ENCODE assay signal across 24 cellular contexts in genomic region chr10:24899571-24899970, GRCh38.
"Had no signal": no experiment of that assay in that cellular context is flagged by ENCODE, and none has a peak within 500 bp of the region (broad histone marks: within the 10 kb centered on the region; RNA-seq: fewer than 3 reads in every experiment).

No MANE protein-coding gene starts in this region.

- H3K4me3 ChIP-seq: left lung, lower lobe of right lung, ovary, right atrium auricular region, skin epidermis, suprapubic skin, thoracic aorta, tibial artery, upper lobe of right lung had no signal

- H3K9me3 Mint-ChIP-seq: immature natural killer cell; mesothelial cell of epicardium; natural killer cell treated with Interleukin-12 subunit alpha and Interleukin-12 subunit beta and Interleukin-15 and Interleukin-18, amount 100 ng/mL, for 72 hours; stimulated activated effector memory CD8-positive, alpha-beta T cell treated with anti-CD3 and anti-CD28 coated beads, Interleukin-12 subunit alpha, Interleukin-12 subunit beta, amount 100 ng/mL, for 72 hours had no signal

- H3K36me3 Mint-ChIP-seq: natural killer cell treated with Interleukin-12 subunit alpha and Interleukin-12 subunit beta and Interleukin-15 and Interleukin-18, amount 100 ng/mL, for 72 hours; stimulated activated effector memory CD8-positive, alpha-beta T cell treated with anti-CD3 and anti-CD28 coated beads, Interleukin-12 subunit alpha, Interleukin-12 subunit beta, amount 100 ng/mL, for 72 hours had no signal

- H3K27ac Mint-ChIP-seq: mesothelial cell of epicardium; progenitor cell of endocrine pancreas; stimulated activated effector memory CD8-positive, alpha-beta T cell treated with anti-CD3 and anti-CD28 coated beads, Interleukin-12 subunit alpha, Interleukin-12 subunit beta, amount 100 ng/mL, for 72 hours; stimulated activated naive CD8-positive, alpha-beta T cell treated with anti-CD3 and anti-CD28 coated beads, Interleukin-15, amount 100 ng/mL, for 72 hours had no signal

- ATAC-seq: left colon; left lung; lower lobe of right lung; naive thymus-derived CD4-positive, alpha-beta T cell; natural killer cell treated with Interleukin-12 subunit alpha and Interleukin-12 subunit beta and Interleukin-15 and Interleukin-18, amount 100 ng/mL, for 72 hours; sciatic nerve; stimulated activated effector memory CD8-positive, alpha-beta T cell treated with anti-CD3 and anti-CD28 coated beads, Interleukin-12 subunit alpha, Interleukin-12 subunit beta, amount 100 ng/mL, for 72 hours; stimulated activated naive CD8-positive, alpha-beta T cell treated with anti-CD3 and anti-CD28 coated beads, Interleukin-15, amount 100 ng/mL, for 72 hours; upper lobe of right lung had no signal

- H3K4me3 Mint-ChIP-seq: immature natural killer cell; mesothelial cell of epicardium; naive thymus-derived CD4-positive, alpha-beta T cell; natural killer cell treated with Interleukin-12 subunit alpha and Interleukin-12 subunit beta and Interleukin-15 and Interleukin-18, amount 100 ng/mL, for 72 hours; stimulated activated effector memory CD8-positive, alpha-beta T cell treated with anti-CD3 and anti-CD28 coated beads, Interleukin-12 subunit alpha, Interleukin-12 subunit beta, amount 100 ng/mL, for 72 hours; stimulated activated naive CD8-positive, alpha-beta T cell treated with anti-CD3 and anti-CD28 coated beads, Interleukin-15, amount 100 ng/mL, for 72 hours had no signal

- H3K36me3 ChIP-seq: left lung, lower lobe of right lung, ovary, right atrium auricular region, suprapubic skin, thoracic aorta, tibial artery, upper lobe of right lung had no signal

- H3K27ac ChIP-seq: left lung, lower lobe of right lung, ovary, right atrium auricular region, suprapubic skin, thoracic aorta, tibial artery, upper lobe of right lung had no signal

- H3K27me3 ChIP-seq: left lung, ovary, right atrium auricular region, suprapubic skin, tibial artery, upper lobe of right lung had no signal

- DNase-seq: immature natural killer cell; kidney; left colon; left lung; lower lobe of right lung; mammary epithelial cell; mesendoderm; naive thymus-derived CD4-positive, alpha-beta T cell; ovary; stimulated activated CD4-positive, alpha-beta T cell treated with anti-CD3 and anti-CD28 coated beads, Interleukin-4, amount 100 ng/mL, for 24 hours; stimulated activated naive CD4-positive, alpha-beta T cell treated with Interleukin-2 at 50 U/mL for 16 hours; stimulated activated naive CD8-positive, alpha-beta T cell treated with anti-CD3 and anti-CD28 coated beads, Interleukin-15, amount 100 ng/mL, for 72 hours; tibial artery; trophoblast cell; upper lobe of right lung had no signal

- H3K9me3 ChIP-seq: left lung, lower lobe of right lung, ovary, right atrium auricular region, suprapubic skin, thoracic aorta, tibial artery, upper lobe of right lung had no signal

- H3K27me3 Mint-ChIP-seq: naive thymus-derived CD4-positive, alpha-beta T cell; natural killer cell treated with Interleukin-12 subunit alpha and Interleukin-12 subunit beta and Interleukin-15 and Interleukin-18, amount 100 ng/mL, for 72 hours; progenitor cell of endocrine pancreas; stimulated activated naive CD8-positive, alpha-beta T cell treated with anti-CD3 and anti-CD28 coated beads, Interleukin-15, amount 100 ng/mL, for 72 hours had no signal
